In the genomic region with DNA sequence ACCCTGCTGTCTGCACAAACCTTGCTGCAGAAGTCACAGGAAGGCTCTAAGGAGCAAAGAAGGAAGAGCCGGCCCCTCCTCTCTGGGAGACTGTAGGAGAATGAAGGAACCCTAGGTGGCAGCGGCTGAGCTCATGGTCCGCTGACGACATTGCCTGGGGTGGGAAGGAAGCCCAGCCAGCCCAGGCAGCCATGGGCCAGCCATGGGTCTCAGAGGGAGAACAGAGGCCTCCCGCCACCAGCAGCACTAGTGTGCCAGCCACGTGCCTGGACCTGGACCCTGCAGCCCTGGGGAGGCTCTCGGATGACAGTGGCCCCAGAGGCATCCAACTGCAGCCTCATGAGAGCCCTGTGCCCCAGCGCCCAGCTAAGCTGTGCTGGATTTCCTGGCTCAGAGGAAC, we compare ENCODE assay signal across 13 cellular contexts. TPM values are rescaled to one million over a fixed set of nuclear protein-coding genes. Genes with fewer than 3 reads are reported as not detected.
DNase-seq lines count a peak whose midpoint lies in the region; ATAC-seq and TF ChIP-seq lines count a peak whose summit lies in the region.
"Had no signal": no experiment of that assay in that cellular context is flagged by ENCODE, and none has a peak within 500 bp of the region (broad histone marks: within the 10 kb centered on the region; RNA-seq: fewer than 3 reads in every experiment).

No MANE protein-coding gene starts in this region.

- ATAC-seq in left lung = no peak
- no peak for ATAC-seq in upper lobe of right lung
- ATAC-seq in HG03108 (IDR thresholded peaks at IDR 0.05; ENCODE audit: unreplicated experiment) = no peak
- no peak for ATAC-seq in GM21447 (IDR thresholded peaks at IDR 0.05; ENCODE audit: unreplicated experiment)

- TF ChIP-seq CTCF in astrocyte of the spinal cord (IDR thresholded peaks at IDR 0.05; ENCODE audit: low read depth, low read length) = peak; percentile 4
- TF ChIP-seq CTCF in left lung (IDR thresholded peaks at IDR 0.05) = no peak
- TF ChIP-seq CTCF in upper lobe of right lung (IDR thresholded peaks at IDR 0.05) = no peak

- H3K27ac ChIP-seq in left lung (no peak overlapping the region), upper lobe of right lung (no peak overlapping the region)
- H3K27ac ChIP-seq: testis had no signal

- in situ Hi-C loops in astrocyte of the spinal cord (cut with HindIII; ENCODE audit: low sequenced_read_pairs) = no loop called here

- no peaks in the 10 kb centered on the region for H3K27me3 ChIP-seq in left lung
- H3K27me3 ChIP-seq in upper lobe of right lung = no peaks in the 10 kb centered on the region
- H3K27me3 ChIP-seq: testis had no signal

- DNase-seq in activated naive CD4-positive, alpha-beta T cell treated with anti-CD3 and anti-CD28 coated beads, Interleukin-2, amount 50 U/mL, for 16 hours = peak; percentile 7
- DNase-seq in activated naive CD4-positive, alpha-beta T cell (lab: John Stamatoyannopoulos, UW) = no peak
- DNase-seq in astrocyte of the spinal cord (ENCODE audit: low read depth, low spot score) (peak; percentile 67), left lung (peak; percentile 27 to 62), upper lobe of right lung (peak; percentile 48), NCI-H526 (lab: John Stamatoyannopoulos, UW) (no peak)
- DNase-seq: activated CD4-positive, alpha-beta T cell treated with anti-CD3 and anti-CD28 coated beads, Interleukin-2, amount 50 U/mL, for 4 hours; glutamatergic neuron; NCI-H1105 treated with DMSO at 0.1 percent for 48 hours; NCI-H774; testis had no signal

- H3K4me1 ChIP-seq in left lung (peaks cover 0 to 7% of the 10 kb centered on the region in 2 donors), upper lobe of right lung (peaks cover 4% of the 10 kb centered on the region)
- H3K4me1 ChIP-seq: testis had no signal

- intact Hi-C loops in left lung (cut with DNase I) = no loop called here
- intact Hi-C loops in upper lobe of right lung (cut with DNase I) = no loop called here

- H3K9me3 ChIP-seq in left lung (no peaks in the 10 kb centered on the region), upper lobe of right lung (no peaks in the 10 kb centered on the region)
- H3K9me3 ChIP-seq: testis had no signal

- no peak overlapping the region for H3K4me3 ChIP-seq in astrocyte of the spinal cord (ENCODE audit: low read depth, low read length)
- H3K4me3 ChIP-seq in left lung = no peak overlapping the region
- H3K4me3 ChIP-seq in upper lobe of right lung = no peak overlapping the region
- H3K4me3 ChIP-seq: testis had no signal

- no peaks in the 10 kb centered on the region for H3K36me3 ChIP-seq in left lung
- H3K36me3 ChIP-seq in upper lobe of right lung = no peaks in the 10 kb centered on the region

RNA-seq across cellular contexts. Expression of a gene that starts 49.2 kb away (rescaled TPM):
- 10 to 100 TPM; 31.6 to 35.1 TPM for total RNA-seq in left lung
- 29.0 TPM for total RNA-seq in upper lobe of right lung

Comparison
In these comparisons a context has a peak if more than half of its experiments do, and no peak if none do; other contexts are left out.
1. DNase-seq: peak in activated naive CD4-positive, alpha-beta T cell treated with anti-CD3 and anti-CD28 coated beads, Interleukin-2, amount 50 U/mL, for 16 hours (single experiment), astrocyte of the spinal cord (single experiment), left lung (2 of 2) and upper lobe of right lung (single experiment); none in activated naive CD4-positive, alpha-beta T cell (0 of 4) and NCI-H526 (0 of 2).